In the genomic region with DNA sequence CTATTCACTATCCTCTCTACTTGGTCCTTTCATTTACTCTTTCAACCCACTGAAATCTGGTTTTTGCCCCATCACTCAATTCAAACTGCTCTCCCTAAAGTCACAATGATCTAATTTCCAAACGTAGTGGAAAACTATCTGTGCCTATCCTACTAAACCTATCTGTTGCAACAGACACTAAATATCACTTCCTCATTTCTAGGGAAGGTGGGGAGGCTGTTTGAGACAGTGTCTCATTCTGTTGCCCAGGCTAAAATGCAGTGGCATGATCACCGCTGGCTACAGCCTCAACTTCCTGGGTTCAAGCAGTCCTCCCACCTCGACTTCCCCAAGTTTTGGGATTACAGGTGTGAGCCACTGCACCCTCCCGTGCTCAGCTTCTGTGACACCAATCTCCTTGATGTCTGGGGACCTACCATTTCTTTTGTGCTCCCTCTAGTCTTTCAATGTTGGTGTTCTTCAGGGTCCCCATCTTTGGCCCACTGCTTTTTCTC, we compare ENCODE assay signal across 13 cellular contexts.
DNase-seq lines count a peak whose midpoint lies in the region; ATAC-seq and TF ChIP-seq lines count a peak whose summit lies in the region.
"Had no signal": no experiment of that assay in that cellular context is flagged by ENCODE, and none has a peak within 500 bp of the region (broad histone marks: within the 10 kb centered on the region; RNA-seq: fewer than 3 reads in every experiment).

No MANE protein-coding gene starts in this region.

- H3K9me3 ChIP-seq in BLaER1 treated with 17β-estradiol and CSF1 and Interleukin-3, amounts not matched to agents 10 nM and 100 nM (replicated peaks in 1 of 11) = peaks cover 0 to 24% (median 10%) of the 10 kb centered on the region in 11 experiments; a peak in 11 of 22 replicates
- H3K9me3 ChIP-seq: A549 had no signal

- no peaks in the 10 kb centered on the region for H3K27me3 ChIP-seq in BLaER1 treated with 17β-estradiol and CSF1 and Interleukin-3, amounts not matched to agents 10 nM and 100 nM

- peaks cover 70 to 100% (median 98%) of the 10 kb centered on the region in 11 experiments; a peak in 21 of 22 replicates for H4K20me1 ChIP-seq in BLaER1 treated with 17β-estradiol and CSF1 and Interleukin-3, amounts not matched to agents 10 nM and 100 nM

- H3K4me3 ChIP-seq in BLaER1 treated with 17β-estradiol and CSF1 and Interleukin-3, amounts not matched to agents 10 nM and 100 nM = no peak overlapping the region
- H3K4me3 ChIP-seq: A549 had no signal

- peak; percentile 77 to 88 for DNase-seq in NOMO-1 (lab: John Stamatoyannopoulos, UW; ENCODE audit: unreplicated experiment in 2 of 2)
- DNase-seq in erythroblast (lab: John Stamatoyannopoulos, UW) = peak in 1 of 2 experiments; percentile 12
- DNase-seq in DMS153 (lab: John Stamatoyannopoulos, UW) = no peak
- DNase-seq in activated T-cell treated with anti-CD3 and anti-CD28 coated beads, Interleukin-2, amount 50 U/mL, for 48 hours = no peak
- no peak for DNase-seq in HCEC 1CT
- no peak for DNase-seq in stimulated activated CD4-positive, alpha-beta T cell treated with anti-CD3 and anti-CD28 coated beads, Interleukin-15, amount 100 ng/mL, for 24 hours
- DNase-seq: activated CD4-positive, alpha-beta T cell treated with anti-CD3 and anti-CD28 coated beads, Interleukin-2, amount 10 ng/mL, durations not matched to agents 7 days and 5 days; activated naive CD4-positive, alpha-beta T cell; naive thymus-derived CD8-positive, alpha-beta T cell; SHP77 treated with DMSO at 0.1 percent for 48 hours had no signal

- peak overlapping the region; percentile 46 to 84 (median 70) for H3K4me2 ChIP-seq in BLaER1 treated with 17β-estradiol and CSF1 and Interleukin-3, amounts not matched to agents 10 nM and 100 nM
- H3K4me2 ChIP-seq: A549 had no signal

- TF ChIP-seq POLR2A in erythroblast (IDR thresholded peaks at IDR 0.05; ENCODE audit: low read length) = peak; percentile 34

- H3K27ac ChIP-seq in BLaER1 treated with 17β-estradiol and CSF1 and Interleukin-3, amounts not matched to agents 10 nM and 100 nM = peak overlapping the region; percentile 21 to 71 (median 53); a peak in 19 of 22 replicates
- H3K27ac ChIP-seq: A549 had no signal

- peaks cover 21 to 90% (median 35%) of the 10 kb centered on the region in 10 experiments for H3K4me1 ChIP-seq in BLaER1 treated with 17β-estradiol and CSF1 and Interleukin-3, amounts not matched to agents 10 nM and 100 nM
- H3K4me1 ChIP-seq: A549 had no signal

- ATAC-seq in GM21529 (IDR thresholded peaks at IDR 0.05; ENCODE audit: unreplicated experiment) = peak; percentile 65
- ATAC-seq: A549; naive thymus-derived CD8-positive, alpha-beta T cell had no signal

- H3K9ac ChIP-seq in BLaER1 treated with 17β-estradiol and CSF1 and Interleukin-3, amounts not matched to agents 10 nM and 100 nM = peak overlapping the region in 3 of 11 experiments; percentile 31 to 43 (median 31); a peak in 3 of 22 replicates

- H3K36me3 ChIP-seq in BLaER1 treated with 17β-estradiol and CSF1 and Interleukin-3, amounts not matched to agents 10 nM and 100 nM = peaks cover 18 to 87% (median 60%) of the 10 kb centered on the region in 11 experiments

Comparison
In these comparisons a context has a peak if more than half of its experiments do, and no peak if none do; other contexts are left out.
1. DNase-seq: peak in NOMO-1 (2 of 2); none in DMS153 (single experiment), activated T-cell treated with anti-CD3 and anti-CD28 coated beads, Interleukin-2, amount 50 U/mL, for 48 hours (0 of 2), HCEC 1CT (single experiment) and stimulated activated CD4-positive, alpha-beta T cell treated with anti-CD3 and anti-CD28 coated beads, Interleukin-15, amount 100 ng/mL, for 24 hours (single experiment).